In the genomic region with DNA sequence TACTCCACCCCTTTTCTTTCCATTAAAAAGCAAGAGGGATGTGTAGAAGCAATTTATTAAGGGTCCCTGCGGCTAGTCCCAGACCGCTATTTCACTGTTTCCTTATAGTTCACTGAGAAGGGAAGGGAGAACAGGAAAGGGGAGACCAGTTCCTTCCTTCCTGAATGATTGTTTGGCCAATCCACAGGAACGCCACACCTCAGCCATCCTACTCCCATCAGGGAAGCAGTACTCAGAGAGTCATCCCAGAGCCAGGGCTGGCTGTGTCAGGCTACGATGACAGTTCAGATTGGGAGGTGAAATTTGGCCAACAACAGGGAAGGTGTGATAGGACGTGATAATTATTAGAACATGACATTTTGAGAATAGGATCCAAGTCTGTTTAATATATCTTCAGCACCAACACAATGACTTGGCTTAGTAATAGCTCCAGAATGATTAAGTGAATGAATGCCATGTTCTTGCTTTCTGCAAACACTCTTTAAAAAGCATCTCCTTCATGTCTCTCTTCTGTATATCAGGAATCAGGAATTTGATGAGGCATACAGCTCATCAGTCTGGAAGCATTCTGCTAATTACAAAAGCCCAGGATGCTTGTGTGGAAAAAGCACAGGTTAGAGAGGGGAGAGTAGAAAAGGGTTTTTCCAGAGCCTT, we compare ENCODE assay signal across 16 cellular contexts.
A peak's percentile ranks its signal among the peaks of the same experiment; 100 is the strongest.
DNase-seq lines count a peak whose midpoint lies in the region; ATAC-seq, FAIRE-seq and TF ChIP-seq lines count a peak whose summit lies in the region.
"Had no signal": no experiment of that assay in that cellular context is flagged by ENCODE, and none has a peak within 500 bp of the region (broad histone marks: within the 10 kb centered on the region; RNA-seq: fewer than 3 reads in every experiment).

No MANE protein-coding gene starts in this region.

- TF ChIP-seq CTCF in liver (IDR thresholded peaks at IDR 0.05; ENCODE audit: low read depth, low read length, missing input control): no peak
- TF ChIP-seq CTCF in HepG2 (CRISPR knock-in tag; IDR thresholded peaks at IDR 0.05): no peak
- no peak for TF ChIP-seq CTCF in heart left ventricle (IDR thresholded peaks at IDR 0.05)
- TF ChIP-seq CTCF in osteocyte (IDR thresholded peaks at IDR 0.05): no peak
- TF ChIP-seq CTCF in chondrocyte (IDR thresholded peaks at IDR 0.05): no peak

- ATAC-seq in HepG2 (no peak), heart left ventricle (peak; percentile 79 to 90 (median 80)), HG02571 (IDR thresholded peaks at IDR 0.05; ENCODE audit: unreplicated experiment) (no peak), HG03521 (IDR thresholded peaks at IDR 0.05; ENCODE audit: unreplicated experiment) (no peak)

- TF ChIP-seq RAD21 in liver (IDR thresholded peaks at IDR 0.05): no peak
- TF ChIP-seq RAD21 in HepG2 (CRISPR knock-in tag; IDR thresholded peaks at IDR 0.05): no peak

- CTCF ChIA-PET in HepG2 (lab: Yijun Ruan, JAX; ENCODE audit: low intra/inter-chr PET ratio, low total read pairs): no interaction called here

- no peak overlapping the region for H3K9ac ChIP-seq in liver (ENCODE audit: low read depth in 1 of 2, low read length in 2 of 2)
- no peak overlapping the region for H3K9ac ChIP-seq in HepG2 (ENCODE audit: insufficient read depth, low read depth, low read length)
- H3K9ac ChIP-seq: BLaER1 had no signal

- peak overlapping the region; percentile 73 for H3K27ac Mint-ChIP-seq in osteocyte (ENCODE audit: unreplicated experiment)
- no peak overlapping the region for H3K27ac Mint-ChIP-seq in chondrocyte (ENCODE audit: unreplicated experiment)
- H3K27ac Mint-ChIP-seq: activated naive CD4-positive, alpha-beta T cell treated with anti-CD3 and anti-CD28 coated beads for 36 hours; IgD-negative memory B cell had no signal

- H3K4me3 Mint-ChIP-seq in osteocyte (ENCODE audit: unreplicated experiment): no peak overlapping the region
- no peak overlapping the region for H3K4me3 Mint-ChIP-seq in chondrocyte (ENCODE audit: unreplicated experiment)
- H3K4me3 Mint-ChIP-seq: activated naive CD4-positive, alpha-beta T cell treated with anti-CD3 and anti-CD28 coated beads for 36 hours; IgD-negative memory B cell had no signal

- DNase-seq in HepG2 (ENCODE audit: low spot score): no peak
- DNase-seq in heart left ventricle: peak; percentile 29 to 66 (median 42)
- no peak for DNase-seq in osteocyte (ENCODE audit: extremely low spot score, unreplicated experiment)
- no peak for DNase-seq in chondrocyte (ENCODE audit: low spot score)
- DNase-seq in NAMALWA (ENCODE audit: low spot score): no peak
- DNase-seq: activated naive CD4-positive, alpha-beta T cell treated with anti-CD3 and anti-CD28 coated beads for 36 hours; dermis blood vessel endothelial cell; kidney; NCI-H748 treated with DMSO at 0.1 percent for 48 hours; stimulated activated CD4-positive, alpha-beta T cell treated with anti-CD3 and anti-CD28 coated beads, Interleukin-4, amount 100 ng/mL, for 4 hours had no signal

- H3K27me3 Mint-ChIP-seq in osteocyte (ENCODE audit: unreplicated experiment): no peaks in the 10 kb centered on the region
- no peaks in the 10 kb centered on the region for H3K27me3 Mint-ChIP-seq in chondrocyte (ENCODE audit: low read depth)

- in situ Hi-C loops in HepG2 (cut with HindIII; ENCODE audit: extremely low pct_ligation_motif_present, low pct_unique_long_range_greater_than_20kb): no loop called here

- WGBS in liver: 77% methylated on average over 5 of the region's 5 CpGs
- 79% methylated on average over 5 of the region's 5 CpGs for WGBS in HepG2 (ENCODE audit: low lambda C conversion rate)
- 32 to 40% (median 37%) methylated on average over 5 of the region's 5 CpGs for WGBS in heart left ventricle, 4 donors

- H3K36me3 Mint-ChIP-seq in osteocyte (ENCODE audit: unreplicated experiment) (no peaks in the 10 kb centered on the region), chondrocyte (ENCODE audit: low read depth) (no peaks in the 10 kb centered on the region)
- H3K36me3 Mint-ChIP-seq: IgD-negative memory B cell had no signal

- H3K4me1 Mint-ChIP-seq in osteocyte (ENCODE audit: unreplicated experiment): peaks cover 17% of the 10 kb centered on the region
- peaks cover 10% of the 10 kb centered on the region for H3K4me1 Mint-ChIP-seq in chondrocyte (ENCODE audit: low read depth)

- no peaks in the 10 kb centered on the region for H4K20me1 ChIP-seq in HepG2 (ENCODE audit: insufficient read depth, low read length)
- H4K20me1 ChIP-seq: BLaER1 had no signal

- no TSS peak for BruUV-seq in HepG2 (replicated peaks; lab: Mats Ljungman, UMichigan)

- H3K27me3 ChIP-seq in liver (ENCODE audit: control insufficient read depth in 4 of 4, insufficient read depth in 4 of 4, low read length in 3 of 4) (no peaks in the 10 kb centered on the region), HepG2 (ENCODE audit: control insufficient read depth in 1 of 2, insufficient read depth in 2 of 2, low read length in 2 of 2) (no peaks in the 10 kb centered on the region), heart left ventricle (no peaks in the 10 kb centered on the region)
- H3K27me3 ChIP-seq: BLaER1 had no signal

- no peaks in the 10 kb centered on the region for H3K9me3 ChIP-seq in liver (ENCODE audit: control insufficient read depth in 4 of 4, low read length in 3 of 4)
- no peaks in the 10 kb centered on the region for H3K9me3 ChIP-seq in HepG2 (ENCODE audit: low read length)
- no peaks in the 10 kb centered on the region for H3K9me3 ChIP-seq in heart left ventricle
- H3K9me3 ChIP-seq: BLaER1 had no signal

- H3K79me2 ChIP-seq in HepG2 (ENCODE audit: insufficient read depth, low read length): no peaks in the 10 kb centered on the region

- H3K9me3 Mint-ChIP-seq in osteocyte (ENCODE audit: unreplicated experiment) (no peaks in the 10 kb centered on the region), chondrocyte (ENCODE audit: low read depth) (no peaks in the 10 kb centered on the region)
- H3K9me3 Mint-ChIP-seq: activated naive CD4-positive, alpha-beta T cell treated with anti-CD3 and anti-CD28 coated beads for 36 hours had no signal

- H3K4me2 ChIP-seq in HepG2 (ENCODE audit: low read depth, low read length): no peak overlapping the region
- H3K4me2 ChIP-seq: BLaER1 had no signal

- H3K36me3 ChIP-seq in liver (ENCODE audit: control insufficient read depth in 4 of 4, insufficient read depth in 3 of 4, low read depth in 1 of 4, low read length in 3 of 4) (no peaks in the 10 kb centered on the region), HepG2 (replicated peaks in 1 of 2; ENCODE audit: control insufficient read depth in 1 of 2, insufficient read depth in 2 of 2, low read length in 2 of 2) (no peaks in the 10 kb centered on the region), heart left ventricle (no peaks in the 10 kb centered on the region)
- H3K36me3 ChIP-seq: BLaER1 had no signal

- intact Hi-C loops in HepG2 (cut with micrococcal nuclease; ENCODE audit: unreplicated experiment) (no loop called here), heart left ventricle (cut with DNase I) (no loop called here)

- H2AFZ ChIP-seq in HepG2 (ENCODE audit: low read length): no peak overlapping the region

- H3K4me1 ChIP-seq in liver (ENCODE audit: control insufficient read depth in 4 of 4, insufficient read depth in 4 of 4, low read length in 3 of 4): peaks cover 0 to 3% (median 0%) of the 10 kb centered on the region in 4 donors
- peaks cover 18% of the 10 kb centered on the region for H3K4me1 ChIP-seq in HepG2 (ENCODE audit: insufficient read depth, low read length)
- peaks cover 0 to 48% (median 9%) of the 10 kb centered on the region in 12 donors for H3K4me1 ChIP-seq in heart left ventricle

- no peak overlapping the region for H3K4me3 ChIP-seq in liver (ENCODE audit: low read depth in 1 of 3, low read length in 3 of 3)
- H3K4me3 ChIP-seq in HepG2 (replicated peaks in 1 of 3; ENCODE audit: insufficient read depth in 1 of 3, low read depth in 2 of 3, low read length in 3 of 3): no peak overlapping the region
- H3K4me3 ChIP-seq in heart left ventricle: no peak overlapping the region
- H3K4me3 ChIP-seq: BLaER1 had no signal

- POLR2A ChIA-PET in HepG2 (lab: Yijun Ruan, JAX): no interaction called here

- no peak for TF ChIP-seq EP300 in HepG2 (IDR thresholded peaks at IDR 0.05; ENCODE audit: low read depth in 2 of 2, low read length in 2 of 2)
- TF ChIP-seq EP300 in HepG2 (CRISPR knock-in tag; IDR thresholded peaks at IDR 0.05; ENCODE audit: borderline replicate concordance): no peak

- TF ChIP-seq POLR2A in HepG2 (IDR thresholded peaks at IDR 0.05; ENCODE audit: insufficient read depth in 1 of 2, low read depth in 2 of 2, low read length in 2 of 2) (no peak), heart left ventricle (IDR thresholded peaks at IDR 0.05) (no peak)

- no peak overlapping the region for H3K27ac ChIP-seq in liver (ENCODE audit: low read depth in 1 of 2, low read length in 2 of 2)
- H3K27ac ChIP-seq in HepG2 (ENCODE audit: extremely low read length, insufficient read depth, low read length): no peak overlapping the region
- H3K27ac ChIP-seq in heart left ventricle: peak overlapping the region in 10 of 12 donors; percentile 2 to 66 (median 41)
- H3K27ac ChIP-seq: BLaER1 had no signal

- FAIRE-seq in HepG2 (lab: Jason Lieb, UNC): no peak
- FAIRE-seq: astrocyte, kidney had no signal

TF ChIP-seq in liver, 16 proteins besides CTCF, POLR2A, EP300 and RAD21 (continues in another document):
- peak; percentile 40 for TF ChIP-seq NR2F2 (IDR thresholded peaks at IDR 0.05)

TF ChIP-seq in HepG2, 621 proteins besides CTCF, POLR2A, EP300 and RAD21:
- TF ChIP-seq CENPT (CRISPR knock-in tag; IDR thresholded peaks at IDR 0.05; ENCODE audit: low read depth) (no peak), RORA (CRISPR knock-in tag; IDR thresholded peaks at IDR 0.05) (no peak), PPARG (CRISPR knock-in tag; conservative IDR thresholded peaks at IDR 0.05) (no peak), TCF7L2 (IDR thresholded peaks at IDR 0.05; ENCODE audit: low read depth, low read length) (no peak), IKZF4 (CRISPR knock-in tag; IDR thresholded peaks at IDR 0.05; ENCODE audit: borderline replicate concordance, low read depth, not compliant biosample characterization) (no peak), ZNF550 (CRISPR knock-in tag; IDR thresholded peaks at IDR 0.05; ENCODE audit: borderline replicate concordance) (no peak), ZBTB42 (CRISPR knock-in tag; IDR thresholded peaks at IDR 0.05) (no peak)

Comparison
In these comparisons a context has a peak if more than half of its experiments do, and no peak if none do; other contexts are left out.
1. H3K27ac ChIP-seq: peak in heart left ventricle (10 of 12); none in liver (0 of 2) and HepG2 (single experiment).
2. ATAC-seq: peak in heart left ventricle (4 of 4); none in HepG2 (single experiment), HG02571 (single experiment) and HG03521 (single experiment).
3. DNase-seq: peak in heart left ventricle (5 of 5); none in HepG2 (single experiment), osteocyte (single experiment), chondrocyte (single experiment) and NAMALWA (single experiment).